25 cellular contexts compared by ENCODE assay signal in the genomic region with DNA sequence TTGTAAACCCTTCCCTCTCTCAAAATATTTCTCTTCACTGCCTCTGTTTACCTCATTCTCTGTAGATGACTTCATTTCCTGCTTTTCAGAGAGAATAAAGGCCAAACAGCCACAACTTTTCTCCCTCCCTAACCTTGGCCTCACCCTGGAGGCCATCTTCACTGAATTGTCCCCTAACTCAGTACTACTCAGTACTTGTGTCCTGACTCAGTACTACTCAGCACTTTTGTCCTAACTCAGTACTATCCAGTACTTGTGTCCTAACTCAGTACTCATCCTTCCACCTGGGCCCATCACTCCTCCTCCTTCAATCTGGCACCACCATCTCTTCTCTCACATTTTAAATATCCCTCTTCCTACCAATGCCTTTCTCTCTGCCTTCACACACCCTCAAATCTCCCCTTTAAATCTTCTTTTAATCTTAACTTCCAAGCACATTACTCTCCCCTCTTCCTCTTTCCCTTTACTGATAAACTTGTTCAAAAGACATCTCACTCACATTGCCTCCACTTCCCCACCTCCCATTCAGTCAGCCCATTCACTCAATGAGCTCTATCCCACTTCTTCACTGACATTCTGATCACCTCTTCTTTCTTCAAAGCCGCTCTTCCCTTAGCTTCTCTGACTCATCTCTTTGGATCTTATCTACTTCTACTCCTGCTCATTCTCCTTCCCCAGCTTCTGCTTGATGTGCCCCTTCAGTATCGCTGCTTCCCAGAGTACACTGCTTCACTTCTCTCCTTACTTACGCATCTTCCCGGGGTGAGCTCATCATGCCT.
"Had no signal": no experiment of that assay in that cellular context is flagged by ENCODE, and none has a peak within 500 bp of the region (broad histone marks: within the 10 kb centered on the region; RNA-seq: fewer than 3 reads in every experiment).

No MANE protein-coding gene starts in this region.

- H3K27ac ChIP-seq: breast epithelium, esophagus muscularis mucosa, gastroesophageal sphincter, heart left ventricle, neural progenitor cell, ovary, psoas muscle, testis had no signal

- H3K27me3 ChIP-seq: ovary, testis had no signal

- H3K4me3 ChIP-seq: breast epithelium, esophagus muscularis mucosa, gastroesophageal sphincter, heart left ventricle, neural progenitor cell, ovary, psoas muscle, testis had no signal

- H3K27me3 Mint-ChIP-seq: dendritic cell treated with granulocyte-macrophage colony-stimulating factor and Interleukin-4, amounts not matched to agents 40 ng/mL and 50 ng/mL, for 4 days had no signal

- H3K4me1 Mint-ChIP-seq: activated CD4-positive, alpha-beta T cell treated with anti-CD3 and anti-CD28 coated beads, Interleukin-2, amount 10 ng/mL, durations not matched to agents 24 days and 14 days; naive thymus-derived CD4-positive, alpha-beta T cell; stimulated activated naive CD8-positive, alpha-beta T cell treated with anti-CD3 and anti-CD28 coated beads, Interleukin-15, amount 100 ng/mL, for 72 hours had no signal

- H3K27ac Mint-ChIP-seq: activated CD4-positive, alpha-beta T cell treated with anti-CD3 and anti-CD28 coated beads, Interleukin-2, amount 10 ng/mL, durations not matched to agents 24 days and 14 days; activated CD8-positive, alpha-beta T cell treated with anti-CD3 and anti-CD28 coated beads for 36 hours; dendritic cell treated with granulocyte-macrophage colony-stimulating factor and Interleukin-4, amounts not matched to agents 40 ng/mL and 50 ng/mL, for 4 days; naive thymus-derived CD4-positive, alpha-beta T cell; neural progenitor cell; stimulated activated naive CD8-positive, alpha-beta T cell treated with anti-CD3 and anti-CD28 coated beads, Interleukin-15, amount 100 ng/mL, for 72 hours; type B pancreatic cell had no signal

- H3K36me3 Mint-ChIP-seq: naive thymus-derived CD4-positive, alpha-beta T cell; neural progenitor cell; type B pancreatic cell had no signal

- H3K4me2 ChIP-seq: neural progenitor cell had no signal

- H3K4me1 ChIP-seq: breast epithelium, esophagus muscularis mucosa, gastroesophageal sphincter, psoas muscle, testis had no signal

- H3K9me3 ChIP-seq: breast epithelium, esophagus muscularis mucosa, gastroesophageal sphincter, heart left ventricle, ovary, psoas muscle, testis had no signal

- H3K9me3 Mint-ChIP-seq: activated CD4-positive, alpha-beta T cell treated with anti-CD3 and anti-CD28 coated beads, Interleukin-2, amount 10 ng/mL, durations not matched to agents 24 days and 14 days; activated CD8-positive, alpha-beta T cell treated with anti-CD3 and anti-CD28 coated beads for 36 hours; activated T-cell treated with anti-CD3 and anti-CD28 coated beads, Interleukin-2, amount 50 U/mL, for 4 hours; dendritic cell treated with granulocyte-macrophage colony-stimulating factor and Interleukin-4, amounts not matched to agents 40 ng/mL and 50 ng/mL, for 4 days; naive thymus-derived CD4-positive, alpha-beta T cell; neural progenitor cell; stimulated activated naive CD8-positive, alpha-beta T cell treated with anti-CD3 and anti-CD28 coated beads, Interleukin-15, amount 100 ng/mL, for 72 hours; type B pancreatic cell had no signal

- DNase-seq: activated CD4-positive, alpha-beta T cell treated with anti-CD3 and anti-CD28 coated beads, Interleukin-2, amount 10 ng/mL, durations not matched to agents 24 days and 14 days; activated CD4-positive, CD25-positive, alpha-beta regulatory T cell; activated CD8-positive, alpha-beta T cell treated with anti-CD3 and anti-CD28 coated beads for 36 hours; activated effector memory CD4-positive, alpha-beta T cell treated with Interleukin-2 at 50 U/mL for 16 hours; activated naive CD4-positive, alpha-beta T cell treated with anti-CD3 and anti-CD28 coated beads, Interleukin-2, amount 50 U/mL, for 16 hours; activated T-cell treated with anti-CD3 and anti-CD28 coated beads, Interleukin-2, amount 50 U/mL, for 4 hours; effector memory CD4-positive, alpha-beta T cell; heart left ventricle; mesenchymal stem cell; naive thymus-derived CD4-positive, alpha-beta T cell; ovary; psoas muscle; right cardiac atrium; small intestine; stimulated activated CD4-positive, alpha-beta T cell treated with anti-CD3 and anti-CD28 coated beads, Interleukin-15, amount 100 ng/mL, for 24 hours; stimulated activated CD4-positive, alpha-beta T cell treated with anti-CD3 and anti-CD28 coated beads, Interleukin-2, amount 100 ng/mL, for 48 hours; stimulated activated naive CD8-positive, alpha-beta T cell treated with anti-CD3 and anti-CD28 coated beads, Interleukin-15, amount 100 ng/mL, for 72 hours; SW 1271; testis had no signal

- H2AFZ ChIP-seq: neural progenitor cell had no signal

- H3K36me3 ChIP-seq: breast epithelium, esophagus muscularis mucosa, gastroesophageal sphincter, heart left ventricle, neural progenitor cell, ovary had no signal

- ATAC-seq: activated CD8-positive, alpha-beta T cell treated with anti-CD3 and anti-CD28 coated beads for 36 hours; activated T-cell treated with anti-CD3 and anti-CD28 coated beads, Interleukin-2, amount 50 U/mL, for 4 hours; gastroesophageal sphincter; heart left ventricle; naive thymus-derived CD4-positive, alpha-beta T cell; psoas muscle; right cardiac atrium; stimulated activated naive CD8-positive, alpha-beta T cell treated with anti-CD3 and anti-CD28 coated beads, Interleukin-15, amount 100 ng/mL, for 72 hours had no signal

- H3K4me3 Mint-ChIP-seq: activated CD4-positive, alpha-beta T cell treated with anti-CD3 and anti-CD28 coated beads, Interleukin-2, amount 10 ng/mL, durations not matched to agents 24 days and 14 days; activated CD8-positive, alpha-beta T cell treated with anti-CD3 and anti-CD28 coated beads for 36 hours; activated T-cell treated with anti-CD3 and anti-CD28 coated beads, Interleukin-2, amount 50 U/mL, for 4 hours; dendritic cell treated with granulocyte-macrophage colony-stimulating factor and Interleukin-4, amounts not matched to agents 40 ng/mL and 50 ng/mL, for 4 days; naive thymus-derived CD4-positive, alpha-beta T cell; neural progenitor cell; stimulated activated naive CD8-positive, alpha-beta T cell treated with anti-CD3 and anti-CD28 coated beads, Interleukin-15, amount 100 ng/mL, for 72 hours; type B pancreatic cell had no signal
